In the genomic region with DNA sequence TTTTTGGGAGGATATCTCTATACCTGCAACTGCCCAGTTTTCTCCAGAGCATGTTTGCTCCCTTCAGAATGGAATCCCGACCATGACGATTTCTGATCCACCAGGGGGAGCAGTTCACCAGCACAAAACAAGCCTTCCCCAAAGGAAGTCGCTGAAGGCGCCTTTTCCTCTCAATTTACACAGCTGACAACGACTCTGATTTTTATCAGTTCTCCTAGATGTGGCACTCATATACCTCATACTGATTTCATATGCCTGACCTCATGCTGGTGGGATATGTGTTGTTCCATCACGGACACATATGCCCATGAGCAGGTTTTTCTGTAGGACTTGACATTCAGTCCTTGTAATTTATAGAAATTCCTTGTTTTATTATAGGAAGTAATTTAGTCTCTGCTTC, we compare ENCODE assay signal across 9 cellular contexts.
DNase-seq lines count a peak whose midpoint lies in the region; ATAC-seq, FAIRE-seq and TF ChIP-seq lines count a peak whose summit lies in the region.
"Had no signal": no experiment of that assay in that cellular context is flagged by ENCODE, and none has a peak within 500 bp of the region (broad histone marks: within the 10 kb centered on the region; RNA-seq: fewer than 3 reads in every experiment).

No MANE protein-coding gene starts in this region.

- peak overlapping the region in 1 of 2 donors; percentile 55 for H3K27ac ChIP-seq in breast epithelium

- in situ Hi-C loops in HAP-1 (cut with MboI; ENCODE audit: low sequenced_read_pairs), result loop anchor here (25.0 kb wide), 1 partner anchor 1078 kb away; a partner anchor contains a TSS

- peak; percentile 69 to 72 (median 69) for TF ChIP-seq CTCF in breast epithelium (IDR thresholded peaks at IDR 0.05)

- H3K36me3 ChIP-seq in HAP-1 (replicated peaks) (no peaks in the 10 kb centered on the region), breast epithelium (no peaks in the 10 kb centered on the region)

- no peaks in the 10 kb centered on the region for H3K9me3 ChIP-seq in HAP-1
- no peaks in the 10 kb centered on the region for H3K9me3 ChIP-seq in breast epithelium

- H3K27me3 ChIP-seq in HAP-1 (ENCODE audit: low read depth), result 0 out of 2 replicates have a peak, but pooled peaks cover 3% of the 10 kb centered on the region
- no peaks in the 10 kb centered on the region for H3K27me3 ChIP-seq in breast epithelium

- H3K4me3 ChIP-seq in HAP-1 (no peak overlapping the region), breast epithelium (peak overlapping the region in 1 of 3 donors; percentile 3)

- intact Hi-C loops in breast epithelium (cut with DNase I; ENCODE audit: low total_unique reads), result no loop called here

- ATAC-seq in GM18520 (IDR thresholded peaks at IDR 0.05; ENCODE audit: unreplicated experiment), result no peak

- peak; percentile 88 for FAIRE-seq in TTC549 (lab: Jason Lieb, UNC)
- FAIRE-seq: colon had no signal

- no peaks in the 10 kb centered on the region for H3K4me1 ChIP-seq in HAP-1
- H3K4me1 ChIP-seq in breast epithelium, result no peaks in the 10 kb centered on the region

- no peak for TF ChIP-seq POLR2A in breast epithelium (IDR thresholded peaks at IDR 0.05)

- DNase-seq in DMS53 treated with DMSO at 0.1 percent for 48 hours (lab: John Stamatoyannopoulos, UW; ENCODE audit: unreplicated experiment), result peak; percentile 20
- peak; percentile 68 to 73 for DNase-seq in HAP-1 (ENCODE audit: low spot score in 2 of 2)
- peak; percentile 10 to 15 for DNase-seq in NCI-H1930 (lab: John Stamatoyannopoulos, UW)
- DNase-seq in breast epithelium (ENCODE audit: low spot score in 2 of 2), result peak in 1 of 2 donors; percentile 41
- DNase-seq in islet precursor cell, result peak; percentile 80
- peak; percentile 43 to 52 for DNase-seq in stimulated activated CD4-positive, alpha-beta T cell treated with anti-CD3 and anti-CD28 coated beads, Interleukin-2, amount 100 ng/mL, for 24 hours
